7 cellular contexts compared by ENCODE assay signal in the genomic region with DNA sequence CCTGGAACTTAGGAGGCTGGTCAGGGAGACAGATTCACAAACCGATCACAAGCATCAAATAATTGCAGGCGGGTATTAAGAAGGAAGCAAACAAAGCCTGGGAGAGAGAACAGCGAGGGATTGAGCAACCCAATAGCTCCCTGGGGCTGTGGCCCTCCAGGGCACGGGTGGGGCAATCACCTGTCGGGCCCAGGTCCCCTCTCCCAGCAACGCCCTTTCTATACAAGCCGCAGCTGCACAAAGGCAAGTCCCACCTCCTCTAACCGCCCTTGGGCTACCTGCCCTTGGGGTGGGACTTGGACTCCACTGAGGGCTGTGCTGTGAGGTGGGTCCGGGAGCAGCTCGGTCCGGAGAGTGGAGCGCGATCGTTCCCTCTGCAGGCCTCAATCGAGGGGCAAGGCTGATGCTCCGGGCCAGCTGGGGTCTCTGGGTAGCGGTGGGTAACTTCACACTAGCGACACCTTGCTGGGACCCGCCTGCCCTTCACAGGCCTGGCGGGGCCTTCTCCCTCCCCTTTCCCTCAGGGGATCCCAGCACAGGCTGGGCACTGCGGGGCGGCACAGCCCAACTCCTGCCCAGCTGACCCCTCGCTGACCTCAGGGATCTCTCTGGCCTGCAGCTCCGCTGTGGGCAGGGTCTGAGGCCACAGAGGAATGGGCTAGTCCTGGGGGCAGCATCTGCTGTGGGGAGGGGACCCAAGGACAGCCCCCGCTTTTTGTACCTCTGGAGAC. TPM values are rescaled to one million over a fixed set of nuclear protein-coding genes. Genes with fewer than 3 reads are reported as not detected.
DNase-seq lines count a peak whose midpoint lies in the region; ATAC-seq, FAIRE-seq and TF ChIP-seq lines count a peak whose summit lies in the region.

No MANE protein-coding gene starts in this region.

- CTCF ChIA-PET in HCT116 (lab: Charles Lee): interaction anchor here (0.9 to 6.0 kb wide), 6 partner anchors 17 to 146 kb away, joined by 3 to 101 read pairs (median 7); partner anchors contain the start of genes C12orf57, RNU7-1 and SPSB2

- H3K36me3 ChIP-seq in HCT116 (ENCODE audit: control insufficient read depth in 1 of 2, insufficient read depth in 2 of 2, low read length in 2 of 2): peaks cover 6 to 20% of the 10 kb centered on the region in 2 experiments; a peak in 2 of 4 replicates
- peaks cover 15 to 34% of the 10 kb centered on the region in 2 donors for H3K36me3 ChIP-seq in neuronal stem cell (replicated peaks in 1 of 2; ENCODE audit: control insufficient read depth in 2 of 2, insufficient read depth in 2 of 2, low read length in 2 of 2)

- H3K23ac ChIP-seq in neuronal stem cell (ENCODE audit: low read depth, low read length, poor library complexity): peak overlapping the region; percentile 70

- no peaks in the 10 kb centered on the region for H3K9me2 ChIP-seq in HCT116 (ENCODE audit: insufficient read depth)

- TF ChIP-seq CTCF in HCT116 (IDR thresholded peaks at IDR 0.05 in 2 of 3, conservative IDR thresholded peaks at IDR 0.05 in 1 of 3; ENCODE audit: borderline replicate concordance in 1 of 3, insufficient read depth in 1 of 3, low read depth in 2 of 3, low read length in 2 of 3) (0 out of 6 replicates have a peak, but pooled peaks of 1 of the 3 experiments have one; percentile 10), endothelial cell (IDR thresholded peaks at IDR 0.05; ENCODE audit: unreplicated experiment) (no peak), omental fat pad (IDR thresholded peaks at IDR 0.05) (no peak)

- peak overlapping the region; percentile 52 for H4K8ac ChIP-seq in neuronal stem cell (ENCODE audit: low read depth, low read length)

- FAIRE-seq in GM19239 (lab: Jason Lieb, UNC): no peak

- TF ChIP-seq POLR2A in HCT116 (IDR thresholded peaks at IDR 0.05; ENCODE audit: borderline replicate concordance, extremely low read depth, insufficient read depth, insufficient read length): peak; percentile 36

- H3K79me2 ChIP-seq in HCT116 (ENCODE audit: insufficient read depth, low read length): peaks cover 43% of the 10 kb centered on the region

- H3K27ac ChIP-seq in HCT116 (ENCODE audit: low read depth, low read length): peak overlapping the region; percentile 97
- peak overlapping the region; percentile 47 for H3K27ac ChIP-seq in neuronal stem cell (replicated peaks; ENCODE audit: low read length)

- POLR2A ChIA-PET in HCT116 (lab: Charles Lee): interaction anchor here (0.9 to 9.9 kb wide), 14 partner anchors 7 to 196 kb away, joined by 3 to 269 read pairs (median 4); partner anchors contain the start of genes ATN1, C12orf57, C1RL and PHB2

- no peaks in the 10 kb centered on the region for H3K9me3 Mint-ChIP-seq in endothelial cell (ENCODE audit: unreplicated experiment)

- H3K36me3 Mint-ChIP-seq in endothelial cell (ENCODE audit: low read depth, unreplicated experiment): peaks cover 22% of the 10 kb centered on the region

- peak overlapping the region; percentile 77 for H3K4ac ChIP-seq in neuronal stem cell (ENCODE audit: low read length)

- H3K79me1 ChIP-seq in neuronal stem cell (ENCODE audit: low read depth, low read length): no peaks in the 10 kb centered on the region

- peak overlapping the region; percentile 98 for H2AK5ac ChIP-seq in neuronal stem cell (ENCODE audit: low read depth, low read length)

- peak; percentile 45 for ATAC-seq in HCT116
- no peak for ATAC-seq in omental fat pad (ENCODE audit: low FRiP score)
- no peak for ATAC-seq in HG03039 (IDR thresholded peaks at IDR 0.05; ENCODE audit: unreplicated experiment)

- no peaks in the 10 kb centered on the region for H3K9me3 ChIP-seq in HCT116 (ENCODE audit: control insufficient read depth in 1 of 2, insufficient read depth in 1 of 2, low read depth in 1 of 2, low read length in 2 of 2)
- H3K9me3 ChIP-seq in neuronal stem cell (replicated peaks in 1 of 2; ENCODE audit: control insufficient read depth in 2 of 2, insufficient read depth in 1 of 2, low read depth in 1 of 2, low read length in 2 of 2): no peaks in the 10 kb centered on the region

- peak overlapping the region; percentile 98 for H2BK15ac ChIP-seq in neuronal stem cell (ENCODE audit: low read length)

- H3K9ac ChIP-seq in HCT116 (ENCODE audit: low read length) (peak overlapping the region; percentile 100), neuronal stem cell (ENCODE audit: low read depth, low read length, poor library complexity) (peak overlapping the region; percentile 56)

- H3K14ac ChIP-seq in neuronal stem cell (ENCODE audit: low read length): peak overlapping the region; percentile 78

- RAD21 ChIA-PET in HCT116 (lab: Charles Lee; ENCODE audit: low non-redundant PET in 1 of 2, low total read pairs in 2 of 2, uncharacterized antibody in 2 of 2, unreplicated experiment in 2 of 2): interaction anchor here (0.5 to 4.0 kb wide), 6 partner anchors 15 to 154 kb away, joined by 3 to 22 read pairs (median 4); partner anchors contain the start of genes C12orf57 (in 1 of the 2) and RNU7-1 (in 1 of the 2)

- H3K4me3 ChIP-seq in HCT116 (replicated peaks in 1 of 2; ENCODE audit: low read depth in 1 of 2, low read length in 2 of 2): peak overlapping the region; percentile 96 to 99
- H3K4me3 ChIP-seq in neuronal stem cell (ENCODE audit: low read length in 2 of 2): peak overlapping the region in 1 of 2 donors; percentile 41

- BruUV-seq in HCT116 (replicated peaks; lab: Mats Ljungman, UMichigan): no TSS peak

- H3K18ac ChIP-seq in neuronal stem cell (ENCODE audit: low read length): peak overlapping the region; percentile 99

- H3K4me2 ChIP-seq in HCT116 (ENCODE audit: low read length) (peak overlapping the region; percentile 87), neuronal stem cell (ENCODE audit: insufficient read depth, low read length, poor library complexity, severe bottlenecking) (no peak overlapping the region)

- H2BK5ac ChIP-seq in neuronal stem cell (ENCODE audit: low read length): peak overlapping the region; percentile 67

- H2BK12ac ChIP-seq in neuronal stem cell (ENCODE audit: low read length): peak overlapping the region; percentile 90

- no CpG with 5 or more reads among the region's 25 CpGs for WGBS in neuronal stem cell (ENCODE audit: extremely low coverage in 2 of 2, insufficient read length in 2 of 2, insufficient replicate concordance in 1 of 2), 2 donors

- H3K4me1 Mint-ChIP-seq in endothelial cell (ENCODE audit: unreplicated experiment): peaks cover 38% of the 10 kb centered on the region

- intact Hi-C loops in HCT116 (cut with micrococcal nuclease): loop anchor here (5.0 kb wide), 1 partner anchor 210 kb away; the partner anchor contains the start of gene MLF2

- peak overlapping the region; percentile 79 for H4K91ac ChIP-seq in neuronal stem cell (ENCODE audit: low read depth, low read length, poor library complexity)

- no peak overlapping the region for H2AFZ ChIP-seq in HCT116 (ENCODE audit: low read depth, low read length, poor library complexity, severe bottlenecking)
- H2AFZ ChIP-seq in neuronal stem cell (ENCODE audit: low read length): peak overlapping the region; percentile 86

- H3K4me1 ChIP-seq in HCT116 (ENCODE audit: control insufficient read depth in 1 of 2, insufficient read depth in 2 of 2, low read length in 2 of 2) (peaks cover 28 to 60% of the 10 kb centered on the region in 2 experiments), neuronal stem cell (ENCODE audit: control insufficient read depth in 2 of 2, insufficient read depth in 1 of 2, low read depth in 1 of 2, low read length in 2 of 2) (peaks cover 15 to 23% of the 10 kb centered on the region in 2 donors)

- H4K20me1 ChIP-seq in HCT116 (ENCODE audit: insufficient read depth): peaks cover 8% of the 10 kb centered on the region; the same call in 1 of the 2 replicates

- peaks cover 9% of the 10 kb centered on the region for H3K27me3 Mint-ChIP-seq in endothelial cell (ENCODE audit: unreplicated experiment)

- DNase-seq in HCT116 (ENCODE audit: low read depth, low spot score): no peak
- DNase-seq in NCI-H774 (lab: John Stamatoyannopoulos, UW): peak; percentile 85
- DNase-seq in endothelial cell (ENCODE audit: low spot score): no peak
- no peak for DNase-seq in neuronal stem cell (ENCODE audit: low spot score)
- no peak for DNase-seq in GM19239 (ENCODE audit: insufficient read length, low spot score)
- no peak for DNase-seq in omental fat pad (ENCODE audit: low spot score)

- H3K27ac Mint-ChIP-seq in endothelial cell (ENCODE audit: unreplicated experiment): peak overlapping the region; percentile 87

- H2BK120ac ChIP-seq in neuronal stem cell (ENCODE audit: low read depth, low read length): peak overlapping the region; percentile 83

- peak overlapping the region; percentile 67 for H3K4me3 Mint-ChIP-seq in endothelial cell (ENCODE audit: unreplicated experiment)

- H3K27me3 ChIP-seq in HCT116 (ENCODE audit: insufficient read depth, low read length) (no peaks in the 10 kb centered on the region), neuronal stem cell (ENCODE audit: control insufficient read depth in 3 of 3, insufficient read depth in 3 of 3, low read depth in 1 of 3, low read length in 3 of 3) (no peaks in the 10 kb centered on the region)

- TF ChIP-seq RAD21 in HCT116 (IDR thresholded peaks at IDR 0.05; ENCODE audit: low read depth): no peak

TF ChIP-seq in HCT116, 20 proteins besides CTCF, POLR2A, EP300 and RAD21 (continues in another document):
- TF ChIP-seq ZFX (IDR thresholded peaks at IDR 0.05): peak; percentile 82; the same call in 1 of the 2 replicates

RNA-seq across cellular contexts. Expression of gene PHB2, which starts 8.0 kb away (rescaled TPM):
- total RNA-seq in HCT116 (2021; ENCODE audit: unreplicated experiment) (466 TPM), endothelial cell (ENCODE audit: unreplicated experiment) (288 TPM), omental fat pad (100 to 1,000 TPM; 173 to 218 (median 189) TPM)
- polyA plus RNA-seq in HCT116 (2012): 331 and 372 TPM in 2 replicates
- polyA plus RNA-seq in neuronal stem cell (2013, experiment 1 of 2): 315 TPM
- 311 TPM for polyA plus RNA-seq in neuronal stem cell (2013, experiment 2 of 2)

RNA-seq across cellular contexts. Expression of gene EMG1, which starts 8.3 kb away (rescaled TPM):
- 111 TPM for total RNA-seq in HCT116 (2021; ENCODE audit: unreplicated experiment)
- polyA plus RNA-seq in HCT116 (2012): 80.4 and 92.7 TPM in 2 replicates
- total RNA-seq in endothelial cell (ENCODE audit: unreplicated experiment): 37.3 TPM
- 24.4 TPM for polyA plus RNA-seq in neuronal stem cell (2013, experiment 1 of 2)
- 24.2 TPM for polyA plus RNA-seq in neuronal stem cell (2013, experiment 2 of 2)
- 10 to 100 TPM; 28.8 to 47.1 (median 30.8) TPM for total RNA-seq in omental fat pad

RNA-seq across cellular contexts. Expression of gene PTPN6, which starts 11.3 kb away (rescaled TPM):
- total RNA-seq in HCT116 (2021; ENCODE audit: unreplicated experiment) (47.7 TPM), endothelial cell (ENCODE audit: unreplicated experiment) (22.1 TPM), omental fat pad (10 to 100 TPM; 19.8 to 42.3 (median 35.9) TPM)
- 63.9 and 64.2 TPM in 2 replicates for polyA plus RNA-seq in HCT116 (2012)
- 3.2 TPM for polyA plus RNA-seq in neuronal stem cell (2013, experiment 1 of 2)
- polyA plus RNA-seq in neuronal stem cell (2013, experiment 2 of 2): 2.7 TPM

RNA-seq across cellular contexts. Expression of gene C12orf57, which starts 18.6 kb away (rescaled TPM):
- total RNA-seq in HCT116 (2021; ENCODE audit: unreplicated experiment): 202 TPM
- polyA plus RNA-seq in HCT116 (2012): 409 and 485 TPM in 2 replicates
- total RNA-seq in endothelial cell (ENCODE audit: unreplicated experiment): 225 TPM
- 511 TPM for polyA plus RNA-seq in neuronal stem cell (2013, experiment 1 of 2)
- polyA plus RNA-seq in neuronal stem cell (2013, experiment 2 of 2): 489 TPM
- 100 to 1,000 TPM; 280 to 555 (median 413) TPM for total RNA-seq in omental fat pad

RNA-seq across cellular contexts. Expression of gene RNU7-1, which starts 18.8 kb away (rescaled TPM):
- total RNA-seq in HCT116 (2021; ENCODE audit: unreplicated experiment): not detected
- polyA plus RNA-seq in HCT116 (2012): not detected in 2 replicates
- not detected for total RNA-seq in endothelial cell (ENCODE audit: unreplicated experiment)
- polyA plus RNA-seq in neuronal stem cell (2013, experiment 1 of 2): not detected
- not detected for polyA plus RNA-seq in neuronal stem cell (2013, experiment 2 of 2)
- total RNA-seq in omental fat pad: not detected
